Comparison of ENCODE assay signal across 1 cellular context in genomic region chr1:154716012-154716411, GRCh38.
TF ChIP-seq lines count a peak whose summit lies in the region.

No MANE protein-coding gene starts in this region.

TF ChIP-seq in K562, 482 proteins besides CTCF, POLR2A, EP300 and RAD21 (continued from another document):
- TF ChIP-seq, protein P1, sequence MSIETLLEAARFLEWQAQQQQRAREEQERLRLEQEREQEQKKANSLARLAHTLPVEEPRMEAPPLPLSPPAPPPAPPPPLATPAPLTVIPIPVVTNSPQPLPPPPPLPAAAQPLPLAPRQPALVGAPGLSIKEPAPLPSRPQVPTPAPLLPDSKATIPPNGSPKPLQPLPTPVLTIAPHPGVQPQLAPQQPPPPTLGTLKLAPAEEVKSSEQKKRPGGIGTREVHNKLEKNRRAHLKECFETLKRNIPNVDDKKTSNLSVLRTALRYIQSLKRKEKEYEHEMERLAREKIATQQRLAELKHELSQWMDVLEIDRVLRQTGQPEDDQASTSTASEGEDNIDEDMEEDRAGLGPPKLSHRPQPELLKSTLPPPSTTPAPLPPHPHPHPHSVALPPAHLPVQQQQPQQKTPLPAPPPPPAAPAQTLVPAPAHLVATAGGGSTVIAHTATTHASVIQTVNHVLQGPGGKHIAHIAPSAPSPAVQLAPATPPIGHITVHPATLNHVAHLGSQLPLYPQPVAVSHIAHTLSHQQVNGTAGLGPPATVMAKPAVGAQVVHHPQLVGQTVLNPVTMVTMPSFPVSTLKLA (conservative IDR thresholded peaks at IDR 0.05): 0 out of 4 replicates have a peak, but pooled peaks of 1 of the 2 experiments have one; percentile 28
- TF ChIP-seq BRD9 (IDR thresholded peaks at IDR 0.05; ENCODE audit: low read depth, partially characterized antibody) (no peak), SMAD1 (IDR thresholded peaks at IDR 0.05; ENCODE audit: low read depth, low read length, partially characterized antibody) (no peak), ZBTB1 (CRISPR knock-in tag; IDR thresholded peaks at IDR 0.05; ENCODE audit: borderline replicate concordance, low read depth) (no peak), E2F3 (CRISPR knock-in tag; IDR thresholded peaks at IDR 0.05) (no peak), GATA2 (CRISPR knock-in tag; IDR thresholded peaks at IDR 0.05) (no peak), BHLHE40 (IDR thresholded peaks at IDR 0.05; ENCODE audit: low read length) (peak; percentile 52; the same call in 1 of the 2 replicates)
